In genomic region chr16:22008215-22009142, GRCh38 we compare ENCODE assay signal across 8 cellular contexts. TPM values are rescaled to one million over a fixed set of nuclear protein-coding genes. Genes with fewer than 3 reads are reported as not detected.
DNase-seq lines count a peak whose midpoint lies in the region; ATAC-seq and TF ChIP-seq lines count a peak whose summit lies in the region.

No MANE protein-coding gene starts in this region.

- H3F3A ChIP-seq in PC-9 (ENCODE audit: insufficient read depth, low read depth), result peaks cover 8% of the 10 kb centered on the region; the same call in 1 of the 2 replicates

- H4K20me1 ChIP-seq in PC-9 (ENCODE audit: insufficient read depth), result 0 out of 2 replicates have a peak, but pooled peaks cover 4% of the 10 kb centered on the region

- no peaks in the 10 kb centered on the region for H3K9me2 ChIP-seq in PC-9 (ENCODE audit: insufficient read depth)

- H3K9me3 ChIP-seq in PC-9 (ENCODE audit: insufficient read depth, low read depth), result no peaks in the 10 kb centered on the region

- peak overlapping the region; percentile 81 for H2AFZ ChIP-seq in PC-9

- H3K36me3 ChIP-seq in PC-9 (ENCODE audit: low read depth), result no peaks in the 10 kb centered on the region
- no peaks in the 10 kb centered on the region for H3K36me3 ChIP-seq in brain microvascular endothelial cell (replicated peaks)
- no peaks in the 10 kb centered on the region for H3K36me3 ChIP-seq in kidney epithelial cell (ENCODE audit: control insufficient read depth, insufficient read depth, low read length)

- H3K27ac ChIP-seq in PC-9 (no peak overlapping the region; the same call in 1 of the 2 replicates), brain microvascular endothelial cell (no peak overlapping the region)

- DNase-seq in Ammon's horn (ENCODE audit: low spot score), result peak; percentile 28
- DNase-seq in PC-9, result no peak
- DNase-seq in brain microvascular endothelial cell, result no peak
- DNase-seq in kidney epithelial cell (ENCODE audit: low read depth), result no peak
- DNase-seq in stimulated activated CD4-positive, alpha-beta T cell treated with anti-CD3 and anti-CD28 coated beads, Interleukin-1b, Interleukin-23, amount 100 ng/mL, for 48 hours, result peak; percentile 6
- no peak for DNase-seq in A172 (ENCODE audit: low spot score)
- no peak for DNase-seq in NCI-H2081 treated with DMSO at 0.1 percent for 48 hours (lab: John Stamatoyannopoulos, UW)

- BruUV-seq in PC-9 (replicated peaks; lab: Mats Ljungman, UMichigan), result no TSS peak

- CTCF ChIA-PET in PC-9 (lab: Charles Lee), result interaction anchor here (0.6 to 1.7 kb wide), 9 partner anchors 18 to 180 kb away, joined by 3 to 7 read pairs (median 6); no protein-coding TSS in a partner anchor

- in situ Hi-C loops in brain microvascular endothelial cell (cut with HindIII; ENCODE audit: low pct_ligation_motif_present, low sequenced_read_pairs), result no loop called here

- ATAC-seq in GM21390 (IDR thresholded peaks at IDR 0.05; ENCODE audit: unreplicated experiment), result peak; percentile 14

- POLR2A ChIA-PET in PC-9 (lab: Charles Lee; ENCODE audit: unreplicated experiment), result interaction anchor here (0.6 to 0.9 kb wide), 5 partner anchors 174 to 227 kb away, joined by 3 to 11 read pairs (median 5); no protein-coding TSS in a partner anchor

- intact Hi-C loops in PC-9 (cut with micrococcal nuclease; ENCODE audit: unreplicated experiment), result no loop called here

- H3K27me3 ChIP-seq in PC-9 (ENCODE audit: insufficient read depth, low read depth) (no peaks in the 10 kb centered on the region), brain microvascular endothelial cell (replicated peaks) (no peaks in the 10 kb centered on the region), kidney epithelial cell (ENCODE audit: control insufficient read depth, insufficient read depth, low read length) (peaks cover 5% of the 10 kb centered on the region)

- peaks cover 26% of the 10 kb centered on the region for H3K4me1 ChIP-seq in PC-9 (replicated peaks; ENCODE audit: insufficient read depth)

- H3K4me3 ChIP-seq in PC-9 (peak overlapping the region; percentile 100), brain microvascular endothelial cell (ENCODE audit: low read depth, low read length) (peak overlapping the region; percentile 87), kidney epithelial cell (ENCODE audit: low read depth, low read length) (peak overlapping the region; percentile 90)

- H3K79me2 ChIP-seq in PC-9 (ENCODE audit: low read depth), result peaks cover 62% of the 10 kb centered on the region

- peak overlapping the region; percentile 96 for H3K4me2 ChIP-seq in PC-9

- TF ChIP-seq CTCF in PC-9 (conservative IDR thresholded peaks at IDR 0.05) (no peak), brain microvascular endothelial cell (IDR thresholded peaks at IDR 0.05; ENCODE audit: low read depth, low read length, missing control alignments) (no peak), kidney epithelial cell (IDR thresholded peaks at IDR 0.05; ENCODE audit: insufficient read depth, low read length, poor library complexity, severe bottlenecking) (no peak)

RNA-seq across cellular contexts. Expression of gene MOSMO, which starts 0.6 kb away (rescaled TPM):
- total RNA-seq in PC-9 (2021) (20.1 and 24.2 TPM in 2 replicates), kidney epithelial cell (8.5 and 15.2 TPM in 2 replicates)
- total RNA-seq in A172 (2014; rRNA removed; shearing (Covaris generic)), result 7.6 and 9.7 TPM in 2 replicates

RNA-seq across cellular contexts. Expression of gene PDZD9, which starts 7.6 kb away (rescaled TPM):
- total RNA-seq in PC-9 (2021) (not detected in 2 replicates), kidney epithelial cell (not detected in 2 replicates)
- total RNA-seq in A172 (2014; rRNA removed; shearing (Covaris generic)), result 2.3 and 2.9 TPM in 2 replicates

RNA-seq across cellular contexts. Expression of gene UQCRC2, which starts 55.3 kb away (rescaled TPM):
- total RNA-seq in PC-9 (2021) (195 and 299 TPM in 2 replicates), kidney epithelial cell (102 and 116 TPM in 2 replicates)
- 79.5 and 109 TPM in 2 replicates for total RNA-seq in A172 (2014; rRNA removed; shearing (Covaris generic))

Comparison
In these comparisons a context has a peak if more than half of its experiments do, and no peak if none do; other contexts are left out.
1. DNase-seq: peak in Ammon's horn (single experiment) and stimulated activated CD4-positive, alpha-beta T cell treated with anti-CD3 and anti-CD28 coated beads, Interleukin-1b, Interleukin-23, amount 100 ng/mL, for 48 hours (single experiment); none in PC-9 (0 of 2), brain microvascular endothelial cell (single experiment), kidney epithelial cell (single experiment), A172 (single experiment) and NCI-H2081 treated with DMSO at 0.1 percent for 48 hours (single experiment).
2. Peak in every context shown above with its lines, with median percentiles within 50 percentile points of each other: H3K4me3 ChIP-seq.